ENCODE assay signal across 20 cellular contexts in genomic region chr11:44140805-44141204, GRCh38. TPM values are rescaled to one million over a fixed set of nuclear protein-coding genes. Genes with fewer than 3 reads are reported as not detected.
DNase-seq lines count a peak whose midpoint lies in the region; TF ChIP-seq lines count a peak whose summit lies in the region.
"Had no signal": no experiment of that assay in that cellular context is flagged by ENCODE, and none has a peak within 500 bp of the region (broad histone marks: within the 10 kb centered on the region; RNA-seq: fewer than 3 reads in every experiment).

No MANE protein-coding gene starts in this region.

- no peak overlapping the region for H3K9ac ChIP-seq in Karpas-422 (ENCODE audit: low read length)
- H3K9ac ChIP-seq in smooth muscle cell (ENCODE audit: low read depth), result no peak overlapping the region

- POLR2A ChIA-PET in CD8-positive, alpha-beta memory T cell (lab: Charles Lee), result no interaction called here

- H3K9me3 ChIP-seq in Karpas-422 (ENCODE audit: low read length) (no peaks in the 10 kb centered on the region), ascending aorta (no peaks in the 10 kb centered on the region), smooth muscle cell (replicated peaks; ENCODE audit: low read depth) (no peaks in the 10 kb centered on the region)
- no peaks in the 10 kb centered on the region for H3K9me3 ChIP-seq in CD8-positive, alpha-beta memory T cell (ENCODE audit: low read length)
- H3K9me3 ChIP-seq: SJCRH30 had no signal

- H3K27me3 Mint-ChIP-seq in CD8-positive, alpha-beta memory T cell, result no peaks in the 10 kb centered on the region
- H3K27me3 Mint-ChIP-seq in osteocyte (ENCODE audit: unreplicated experiment), result no peaks in the 10 kb centered on the region
- H3K27me3 Mint-ChIP-seq: B cell had no signal

- H3K36me3 ChIP-seq in Karpas-422 (ENCODE audit: insufficient read depth, low read length), result no peaks in the 10 kb centered on the region
- no peaks in the 10 kb centered on the region for H3K36me3 ChIP-seq in ascending aorta
- H3K36me3 ChIP-seq in smooth muscle cell (ENCODE audit: low read depth), result no peaks in the 10 kb centered on the region
- peaks cover 16% of the 10 kb centered on the region for H3K36me3 ChIP-seq in CD8-positive, alpha-beta memory T cell (ENCODE audit: insufficient read depth, low read length)

- no peak overlapping the region for H2AFZ ChIP-seq in Karpas-422 (ENCODE audit: low read length)
- no peak overlapping the region for H2AFZ ChIP-seq in smooth muscle cell (ENCODE audit: low read depth)

- no peaks in the 10 kb centered on the region for H3K9me3 Mint-ChIP-seq in CD8-positive, alpha-beta memory T cell
- peaks cover 4% of the 10 kb centered on the region for H3K9me3 Mint-ChIP-seq in osteocyte (ENCODE audit: unreplicated experiment)
- H3K9me3 Mint-ChIP-seq: CD8-positive, alpha-beta T cell had no signal

- H3K36me3 Mint-ChIP-seq in CD8-positive, alpha-beta memory T cell, result peaks cover 11 to 80% (median 29%) of the 10 kb centered on the region in 3 donors
- peaks cover 19% of the 10 kb centered on the region for H3K36me3 Mint-ChIP-seq in osteocyte (ENCODE audit: unreplicated experiment)

- H3K27ac Mint-ChIP-seq in CD8-positive, alpha-beta memory T cell, result no peak overlapping the region
- H3K27ac Mint-ChIP-seq in osteocyte (ENCODE audit: unreplicated experiment), result no peak overlapping the region
- H3K27ac Mint-ChIP-seq: B cell; CD8-positive, alpha-beta T cell had no signal

- TF ChIP-seq CTCF in AG09309 (IDR thresholded peaks at IDR 0.05; ENCODE audit: control insufficient read depth, insufficient read depth, low read depth, low read length, missing control alignments) (no peak), ascending aorta (IDR thresholded peaks at IDR 0.05) (no peak), smooth muscle cell (IDR thresholded peaks at IDR 0.05; ENCODE audit: borderline replicate concordance, insufficient read depth, poor library complexity, severe bottlenecking) (no peak), osteocyte (IDR thresholded peaks at IDR 0.05) (no peak)

- DNase-seq in AG09309 (ENCODE audit: low read depth) (peak; percentile 11), Karpas-422 (no peak), ascending aorta (ENCODE audit: low spot score in 2 of 2) (no peak), smooth muscle cell (lab: John Stamatoyannopoulos, UW; ENCODE audit: unreplicated experiment) (no peak), osteocyte (ENCODE audit: extremely low spot score, unreplicated experiment) (no peak), head of caudate nucleus (no peak)
- DNase-seq in CD8-positive, alpha-beta memory T cell, result no peak
- DNase-seq: CD8-positive, alpha-beta T cell; DMS 273 treated with DMSO at 0.1 percent for 48 hours; DMS79; GF-D8; Kasumi-1; MV-4-11; NCI-H1105 treated with DMSO at 0.1 percent for 48 hours; NCI-H146; NCI-H2029; NCI-H524 treated with DMSO at 0.1 percent for 48 hours; NCI-H774; SJCRH30 had no signal

- WGBS in smooth muscle cell (ENCODE audit: low lambda C conversion rate), result 34% methylated on average over 1 of the region's 1 CpG

- peaks cover 7% of the 10 kb centered on the region for H3K79me2 ChIP-seq in Karpas-422 (ENCODE audit: low read length)
- no peaks in the 10 kb centered on the region for H3K79me2 ChIP-seq in smooth muscle cell (ENCODE audit: low read depth)

- H3K9me2 ChIP-seq in Karpas-422 (replicated peaks; ENCODE audit: insufficient read depth, low read length), result no peaks in the 10 kb centered on the region

- no peak overlapping the region for H3K4me3 Mint-ChIP-seq in CD8-positive, alpha-beta memory T cell
- H3K4me3 Mint-ChIP-seq in osteocyte (ENCODE audit: unreplicated experiment), result no peak overlapping the region
- H3K4me3 Mint-ChIP-seq: B cell; CD8-positive, alpha-beta T cell had no signal

- no peak overlapping the region for H3K4me3 ChIP-seq in AG09309 (ENCODE audit: control insufficient read depth, low read depth, low read length)
- no peak overlapping the region; the same call in 1 of the 2 replicates for H3K4me3 ChIP-seq in Karpas-422 (ENCODE audit: low read length)
- H3K4me3 ChIP-seq in ascending aorta, result no peak overlapping the region
- H3K4me3 ChIP-seq in smooth muscle cell, result no peak overlapping the region
- no peak overlapping the region for H3K4me3 ChIP-seq in CD8-positive, alpha-beta memory T cell (ENCODE audit: low read length)
- H3K4me3 ChIP-seq: SJCRH30 had no signal

- H3K4me2 ChIP-seq in Karpas-422 (ENCODE audit: low read depth, low read length, poor library complexity, severe bottlenecking), result peak overlapping the region; percentile 41
- H3K4me2 ChIP-seq in smooth muscle cell, result peak overlapping the region; percentile 53

- 0 out of 2 replicates have a peak overlapping the region, but pooled peaks have one; percentile 11 for H3K27ac ChIP-seq in Karpas-422 (ENCODE audit: low read length)
- peak overlapping the region; percentile 53 to 61 for H3K27ac ChIP-seq in ascending aorta
- H3K27ac ChIP-seq in smooth muscle cell (ENCODE audit: low read depth), result no peak overlapping the region
- no peak overlapping the region for H3K27ac ChIP-seq in CD8-positive, alpha-beta memory T cell (ENCODE audit: low read depth, low read length)
- H3K27ac ChIP-seq: SJCRH30 had no signal

- intact Hi-C loops in ascending aorta (cut with DNase I) (no loop called here), head of caudate nucleus (cut with DNase I) (no loop called here)

- H3K4me1 ChIP-seq in Karpas-422 (ENCODE audit: low read length) (peaks cover 14% of the 10 kb centered on the region), ascending aorta (peaks cover 5 to 40% of the 10 kb centered on the region in 2 donors), smooth muscle cell (ENCODE audit: low read depth) (peaks cover 9% of the 10 kb centered on the region)
- H3K4me1 ChIP-seq in CD8-positive, alpha-beta memory T cell (ENCODE audit: insufficient read depth, low read length), result no peaks in the 10 kb centered on the region

- H4K20me1 ChIP-seq in Karpas-422 (ENCODE audit: insufficient read depth, low read depth, low read length), result no peaks in the 10 kb centered on the region
- H4K20me1 ChIP-seq in smooth muscle cell (ENCODE audit: low read depth), result peaks cover 78% of the 10 kb centered on the region

- H3K27me3 ChIP-seq in Karpas-422 (ENCODE audit: low read length) (no peaks in the 10 kb centered on the region), ascending aorta (no peaks in the 10 kb centered on the region), smooth muscle cell (ENCODE audit: low read depth) (peaks cover 18% of the 10 kb centered on the region)
- H3K27me3 ChIP-seq in CD8-positive, alpha-beta memory T cell (ENCODE audit: insufficient read depth, low read length, poor library complexity, severe bottlenecking), result no peaks in the 10 kb centered on the region
- H3K27me3 ChIP-seq: SJCRH30 had no signal

- CTCF ChIA-PET in CD8-positive, alpha-beta memory T cell (lab: Charles Lee), result no interaction called here

- H3K4me1 Mint-ChIP-seq in CD8-positive, alpha-beta memory T cell, result no peaks in the 10 kb centered on the region
- peaks cover 41% of the 10 kb centered on the region for H3K4me1 Mint-ChIP-seq in osteocyte (ENCODE audit: unreplicated experiment)
- H3K4me1 Mint-ChIP-seq: B cell had no signal

- H3F3A ChIP-seq in smooth muscle cell (ENCODE audit: low read depth), result no peaks in the 10 kb centered on the region

RNA-seq across cellular contexts. Expression of gene EXT2, which starts 45.3 kb away (rescaled TPM):
- total RNA-seq in Karpas-422 (2014; rRNA removed; shearing (Covaris generic); ENCODE audit: low replicate concordance), result 51.5 and 64.0 TPM in 2 replicates
- total RNA-seq in ascending aorta (342 TPM), smooth muscle cell (128 and 144 TPM in 2 replicates), osteocyte (99.1 and 102 TPM in 2 replicates)
- 64.3 and 87.6 TPM in 2 replicates for polyA plus RNA-seq in smooth muscle cell
- total RNA-seq in CD8-positive, alpha-beta memory T cell, result 10 to 100 TPM; 37.4 to 38.5 TPM
- polyA plus RNA-seq in CD8-positive, alpha-beta memory T cell, result 46.6 TPM

Comparison
In these comparisons a context has a peak if more than half of its experiments do, and no peak if none do; other contexts are left out.
1. H3K27ac ChIP-seq: peak in Karpas-422 (single experiment) and ascending aorta (2 of 2); none in smooth muscle cell (single experiment) and CD8-positive, alpha-beta memory T cell (single experiment).